ENCODE assay signal across 1 cellular context in the genomic region with DNA sequence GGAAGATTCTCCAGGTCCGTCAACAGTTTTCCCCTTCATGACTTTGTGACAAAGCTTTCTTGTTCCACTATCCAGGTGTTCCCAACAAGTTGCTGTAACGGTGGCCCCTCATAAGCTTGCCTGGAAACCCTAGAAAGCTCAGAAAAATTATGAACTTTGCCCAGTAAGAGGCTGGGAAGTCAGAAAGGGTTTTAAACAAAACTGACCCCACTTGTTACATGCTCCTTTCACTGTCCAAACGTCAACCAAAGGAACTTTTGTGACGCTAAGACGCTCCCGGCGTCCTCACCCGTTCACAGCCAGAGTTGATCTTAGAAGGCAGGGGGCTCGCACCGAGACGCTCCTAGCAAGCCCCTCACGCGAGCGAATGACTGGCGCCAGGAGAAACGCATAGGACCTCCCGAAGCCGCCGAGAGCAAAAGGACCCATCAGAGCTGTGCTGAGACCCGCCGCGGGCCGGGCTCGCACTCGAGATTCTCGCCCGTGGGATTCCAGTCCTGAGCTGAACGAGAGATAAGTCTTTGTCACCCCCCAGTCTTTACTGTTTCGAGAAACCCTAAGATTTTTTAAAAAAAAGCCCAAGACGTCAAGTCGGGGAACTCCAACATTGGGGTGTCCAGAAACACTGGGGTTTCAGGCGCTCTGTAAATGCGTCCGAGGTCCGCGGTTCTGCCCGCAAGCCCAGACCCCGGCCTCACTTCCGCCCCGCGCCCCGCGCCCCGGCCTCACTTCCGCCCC.
TF ChIP-seq lines count a peak whose summit lies in the region.

No MANE protein-coding gene starts in this region.

TF ChIP-seq in HepG2, 621 proteins besides CTCF, POLR2A, EP300 and RAD21 (continued from another document and continues in another):
- TF ChIP-seq, protein P1, sequence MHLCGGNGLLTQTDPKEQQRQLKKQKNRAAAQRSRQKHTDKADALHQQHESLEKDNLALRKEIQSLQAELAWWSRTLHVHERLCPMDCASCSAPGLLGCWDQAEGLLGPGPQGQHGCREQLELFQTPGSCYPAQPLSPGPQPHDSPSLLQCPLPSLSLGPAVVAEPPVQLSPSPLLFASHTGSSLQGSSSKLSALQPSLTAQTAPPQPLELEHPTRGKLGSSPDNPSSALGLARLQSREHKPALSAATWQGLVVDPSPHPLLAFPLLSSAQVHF (CRISPR knock-in tag; IDR thresholded peaks at IDR 0.05) = no peak
- TF ChIP-seq ZNF788 (CRISPR knock-in tag; IDR thresholded peaks at IDR 0.05; ENCODE audit: borderline replicate concordance) = no peak
- TF ChIP-seq AHDC1 (CRISPR knock-in tag; IDR thresholded peaks at IDR 0.05; ENCODE audit: borderline replicate concordance) = no peak
- TF ChIP-seq ZNF616 (CRISPR knock-in tag; IDR thresholded peaks at IDR 0.05; ENCODE audit: low read depth) = no peak
- TF ChIP-seq REXO4 (CRISPR knock-in tag; IDR thresholded peaks at IDR 0.05; ENCODE audit: borderline replicate concordance) = no peak
- TF ChIP-seq ZNF749 (CRISPR knock-in tag; IDR thresholded peaks at IDR 0.05; ENCODE audit: borderline replicate concordance) = peak; percentile 25; the same call in 1 of the 2 replicates
- no peak for TF ChIP-seq RFX5 (IDR thresholded peaks at IDR 0.05; ENCODE audit: low read depth, low read length)
- 0 out of 2 replicates have a peak, but pooled peaks have one; percentile 34 for TF ChIP-seq ARNT2 (CRISPR knock-in tag; IDR thresholded peaks at IDR 0.05; ENCODE audit: low read depth)
- TF ChIP-seq, protein P2, sequence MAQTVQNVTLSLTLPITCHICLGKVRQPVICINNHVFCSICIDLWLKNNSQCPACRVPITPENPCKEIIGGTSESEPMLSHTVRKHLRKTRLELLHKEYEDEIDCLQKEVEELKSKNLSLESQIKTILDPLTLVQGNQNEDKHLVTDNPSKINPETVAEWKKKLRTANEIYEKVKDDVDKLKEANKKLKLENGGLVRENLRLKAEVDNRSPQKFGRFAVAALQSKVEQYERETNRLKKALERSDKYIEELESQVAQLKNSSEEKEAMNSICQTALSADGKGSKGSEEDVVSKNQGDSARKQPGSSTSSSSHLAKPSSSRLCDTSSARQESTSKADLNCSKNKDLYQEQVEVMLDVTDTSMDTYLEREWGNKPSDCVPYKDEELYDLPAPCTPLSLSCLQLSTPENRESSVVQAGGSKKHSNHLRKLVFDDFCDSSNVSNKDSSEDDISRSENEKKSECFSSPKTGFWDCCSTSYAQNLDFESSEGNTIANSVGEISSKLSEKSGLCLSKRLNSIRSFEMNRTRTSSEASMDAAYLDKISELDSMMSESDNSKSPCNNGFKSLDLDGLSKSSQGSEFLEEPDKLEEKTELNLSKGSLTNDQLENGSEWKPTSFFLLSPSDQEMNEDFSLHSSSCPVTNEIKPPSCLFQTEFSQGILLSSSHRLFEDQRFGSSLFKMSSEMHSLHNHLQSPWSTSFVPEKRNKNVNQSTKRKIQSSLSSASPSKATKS (CRISPR knock-in tag; IDR thresholded peaks at IDR 0.05) = peak; percentile 22; the same call in 1 of the 2 replicates
- TF ChIP-seq NFIC (IDR thresholded peaks at IDR 0.05; ENCODE audit: low read length) = no peak; the same call in 1 of the 2 replicates
- TF ChIP-seq THAP11 (CRISPR knock-in tag; IDR thresholded peaks at IDR 0.05) = no peak
- TF ChIP-seq MIER3 (CRISPR knock-in tag; IDR thresholded peaks at IDR 0.05; ENCODE audit: borderline replicate concordance) = no peak
- TF ChIP-seq MED13 (CRISPR knock-in tag; IDR thresholded peaks at IDR 0.05) = no peak
- TF ChIP-seq ASH2L (IDR thresholded peaks at IDR 0.05; ENCODE audit: insufficient read length, low read depth, low read length) = peak; percentile 88
- 0 out of 2 replicates have a peak, but pooled peaks have one; percentile 42 for TF ChIP-seq ZXDC (CRISPR knock-in tag; IDR thresholded peaks at IDR 0.05)
- TF ChIP-seq, protein P3, sequence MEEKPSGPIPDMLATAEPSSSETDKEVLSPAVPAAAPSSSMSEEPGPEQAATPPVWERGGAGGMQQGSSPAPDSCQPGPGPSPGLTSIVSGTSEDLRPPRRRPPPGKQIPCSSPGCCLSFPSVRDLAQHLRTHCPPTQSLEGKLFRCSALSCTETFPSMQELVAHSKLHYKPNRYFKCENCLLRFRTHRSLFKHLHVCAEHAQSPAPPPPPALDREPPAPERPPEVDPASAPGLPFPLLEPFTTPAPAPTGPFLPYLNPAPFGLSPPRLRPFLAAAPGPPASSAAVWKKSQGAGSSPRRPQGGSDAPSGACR (CRISPR knock-in tag; IDR thresholded peaks at IDR 0.05) = no peak
- no peak for TF ChIP-seq RELA (CRISPR knock-in tag; IDR thresholded peaks at IDR 0.05)
- TF ChIP-seq, protein P4, sequence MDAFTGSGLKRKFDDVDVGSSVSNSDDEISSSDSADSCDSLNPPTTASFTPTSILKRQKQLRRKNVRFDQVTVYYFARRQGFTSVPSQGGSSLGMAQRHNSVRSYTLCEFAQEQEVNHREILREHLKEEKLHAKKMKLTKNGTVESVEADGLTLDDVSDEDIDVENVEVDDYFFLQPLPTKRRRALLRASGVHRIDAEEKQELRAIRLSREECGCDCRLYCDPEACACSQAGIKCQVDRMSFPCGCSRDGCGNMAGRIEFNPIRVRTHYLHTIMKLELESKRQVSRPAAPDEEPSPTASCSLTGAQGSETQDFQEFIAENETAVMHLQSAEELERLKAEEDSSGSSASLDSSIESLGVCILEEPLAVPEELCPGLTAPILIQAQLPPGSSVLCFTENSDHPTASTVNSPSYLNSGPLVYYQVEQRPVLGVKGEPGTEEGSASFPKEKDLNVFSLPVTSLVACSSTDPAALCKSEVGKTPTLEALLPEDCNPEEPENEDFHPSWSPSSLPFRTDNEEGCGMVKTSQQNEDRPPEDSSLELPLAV (CRISPR knock-in tag; conservative IDR thresholded peaks at IDR 0.05; ENCODE audit: low read depth) = no peak
- TF ChIP-seq SYNCRIP (IDR thresholded peaks at IDR 0.05; ENCODE audit: insufficient read depth, low read depth, low read length) = no peak
- no peak for TF ChIP-seq SMAD1 (CRISPR knock-in tag; IDR thresholded peaks at IDR 0.05; ENCODE audit: borderline replicate concordance, low read depth)
- no peak for TF ChIP-seq SUZ12 (IDR thresholded peaks at IDR 0.05; ENCODE audit: low read depth, low read length)
- no peak for TF ChIP-seq HMG20B (CRISPR knock-in tag; conservative IDR thresholded peaks at IDR 0.05)
- TF ChIP-seq, protein P5, sequence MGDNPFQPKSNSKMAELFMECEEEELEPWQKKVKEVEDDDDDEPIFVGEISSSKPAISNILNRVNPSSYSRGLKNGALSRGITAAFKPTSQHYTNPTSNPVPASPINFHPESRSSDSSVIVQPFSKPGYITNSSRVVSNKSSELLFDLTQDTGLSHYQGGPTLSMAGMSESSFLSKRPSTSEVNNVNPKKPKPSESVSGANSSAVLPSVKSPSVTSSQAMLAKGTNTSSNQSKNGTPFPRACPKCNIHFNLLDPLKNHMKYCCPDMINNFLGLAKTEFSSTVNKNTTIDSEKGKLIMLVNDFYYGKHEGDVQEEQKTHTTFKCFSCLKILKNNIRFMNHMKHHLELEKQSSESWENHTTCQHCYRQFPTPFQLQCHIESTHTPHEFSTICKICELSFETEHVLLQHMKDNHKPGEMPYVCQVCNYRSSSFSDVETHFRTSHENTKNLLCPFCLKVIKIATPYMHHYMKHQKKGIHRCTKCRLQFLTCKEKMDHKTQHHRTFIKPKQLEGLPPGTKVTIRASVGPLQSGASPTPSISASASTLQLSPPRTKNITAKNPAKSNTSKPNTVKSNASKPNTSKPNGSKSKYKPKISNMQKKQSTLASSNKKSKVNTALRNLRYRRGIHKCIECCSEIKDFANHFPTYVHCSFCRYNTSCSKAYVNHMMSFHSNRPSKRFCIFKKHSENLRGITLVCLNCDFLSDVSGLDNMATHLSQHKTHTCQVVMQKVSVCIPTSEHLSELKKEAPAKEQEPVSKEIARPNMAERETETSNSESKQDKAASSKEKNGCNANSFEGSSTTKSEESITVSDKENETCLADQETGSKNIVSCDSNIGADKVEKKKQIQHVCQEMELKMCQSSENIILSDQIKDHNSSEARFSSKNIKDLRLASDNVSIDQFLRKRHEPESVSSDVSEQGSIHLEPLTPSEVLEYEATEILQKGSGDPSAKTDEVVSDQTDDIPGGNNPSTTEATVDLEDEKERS (CRISPR knock-in tag; IDR thresholded peaks at IDR 0.05) = no peak
- TF ChIP-seq CBX1 (IDR thresholded peaks at IDR 0.05; ENCODE audit: low read depth) = no peak
- no peak for TF ChIP-seq BRD4 (CRISPR knock-in tag; IDR thresholded peaks at IDR 0.05)
- TF ChIP-seq, protein P6, sequence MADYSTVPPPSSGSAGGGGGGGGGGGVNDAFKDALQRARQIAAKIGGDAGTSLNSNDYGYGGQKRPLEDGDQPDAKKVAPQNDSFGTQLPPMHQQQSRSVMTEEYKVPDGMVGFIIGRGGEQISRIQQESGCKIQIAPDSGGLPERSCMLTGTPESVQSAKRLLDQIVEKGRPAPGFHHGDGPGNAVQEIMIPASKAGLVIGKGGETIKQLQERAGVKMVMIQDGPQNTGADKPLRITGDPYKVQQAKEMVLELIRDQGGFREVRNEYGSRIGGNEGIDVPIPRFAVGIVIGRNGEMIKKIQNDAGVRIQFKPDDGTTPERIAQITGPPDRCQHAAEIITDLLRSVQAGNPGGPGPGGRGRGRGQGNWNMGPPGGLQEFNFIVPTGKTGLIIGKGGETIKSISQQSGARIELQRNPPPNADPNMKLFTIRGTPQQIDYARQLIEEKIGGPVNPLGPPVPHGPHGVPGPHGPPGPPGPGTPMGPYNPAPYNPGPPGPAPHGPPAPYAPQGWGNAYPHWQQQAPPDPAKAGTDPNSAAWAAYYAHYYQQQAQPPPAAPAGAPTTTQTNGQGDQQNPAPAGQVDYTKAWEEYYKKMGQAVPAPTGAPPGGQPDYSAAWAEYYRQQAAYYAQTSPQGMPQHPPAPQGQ (CRISPR knock-in tag; IDR thresholded peaks at IDR 0.05; ENCODE audit: borderline replicate concordance) = no peak
- TF ChIP-seq RCOR2 (CRISPR knock-in tag; IDR thresholded peaks at IDR 0.05) = no peak
- no peak for TF ChIP-seq NFIB (CRISPR knock-in tag; IDR thresholded peaks at IDR 0.05; ENCODE audit: borderline replicate concordance)
- TF ChIP-seq FOXA1 (IDR thresholded peaks at IDR 0.05) = no peak
- no peak for TF ChIP-seq FOXA1 (CRISPR knock-in tag; IDR thresholded peaks at IDR 0.05)
- TF ChIP-seq KLF12 (CRISPR knock-in tag; IDR thresholded peaks at IDR 0.05; ENCODE audit: borderline replicate concordance) = no peak
